Comparison of ENCODE assay signal across 13 cellular contexts in the genomic region with DNA sequence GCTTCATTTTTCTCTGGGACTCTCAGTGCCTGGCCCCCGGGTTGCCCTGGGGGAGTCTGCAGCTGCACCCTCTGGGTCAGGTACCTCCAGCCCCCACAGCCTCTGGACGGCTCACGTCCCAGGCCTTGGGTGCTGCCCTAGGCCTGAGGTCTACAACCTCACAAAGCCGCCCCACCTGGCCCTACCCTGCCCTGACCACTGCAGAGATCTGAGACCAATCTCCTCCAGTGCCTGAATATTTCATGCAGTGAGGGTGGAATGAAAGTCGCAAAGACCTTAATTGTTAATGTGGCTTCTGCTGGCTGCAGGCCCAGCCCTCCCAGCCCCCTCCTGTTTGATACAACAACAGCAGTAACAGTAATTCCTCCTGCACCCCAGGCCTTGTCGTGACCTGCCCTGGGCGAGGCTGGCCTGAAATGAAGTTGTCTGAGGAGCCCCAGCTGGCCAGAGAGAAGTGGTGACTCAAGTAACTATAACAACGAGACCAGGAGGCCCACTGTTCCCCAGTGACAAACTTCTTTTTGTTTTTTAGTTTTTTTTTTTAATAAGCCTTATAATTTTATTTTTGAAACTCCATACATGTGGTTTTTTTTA. TPM values are rescaled to one million over a fixed set of nuclear protein-coding genes. Genes with fewer than 3 reads are reported as not detected.
A peak's percentile ranks its signal among the peaks of the same experiment; 100 is the strongest.
DNase-seq lines count a peak whose midpoint lies in the region; ATAC-seq and TF ChIP-seq lines count a peak whose summit lies in the region.
"Had no signal": no experiment of that assay in that cellular context is flagged by ENCODE, and none has a peak within 500 bp of the region (broad histone marks: within the 10 kb centered on the region; RNA-seq: fewer than 3 reads in every experiment).

No MANE protein-coding gene starts in this region.

- H3F3A ChIP-seq in GM23248 (ENCODE audit: insufficient read depth), result no peaks in the 10 kb centered on the region
- peaks cover under 1% of the 10 kb centered on the region for H3F3A ChIP-seq in neural progenitor cell (ENCODE audit: low read depth)

- H4K20me1 ChIP-seq in GM23248 (ENCODE audit: insufficient read depth) (no peaks in the 10 kb centered on the region), neural progenitor cell (ENCODE audit: low read depth) (no peaks in the 10 kb centered on the region)

- H3K79me2 ChIP-seq in GM23248 (ENCODE audit: insufficient read depth) (no peaks in the 10 kb centered on the region), neural progenitor cell (ENCODE audit: low read depth) (no peaks in the 10 kb centered on the region)

- H3K9me3 Mint-ChIP-seq in neural progenitor cell, result no peaks in the 10 kb centered on the region
- H3K9me3 Mint-ChIP-seq: activated B cell treated with CpG ODN at 0.5 μM for 24 hours; activated naive CD8-positive, alpha-beta T cell treated with anti-CD3 and anti-CD28 coated beads for 36 hours; stimulated activated naive CD8-positive, alpha-beta T cell treated with anti-CD3 and anti-CD28 coated beads, Interleukin-15, amount 100 ng/mL, for 72 hours had no signal

- DNase-seq in GM23248, result peak; percentile 80
- peak; percentile 62 for DNase-seq in NCI-H1694 treated with DMSO at 0.1 percent for 48 hours (lab: John Stamatoyannopoulos, UW)
- no peak for DNase-seq in neural progenitor cell (ENCODE audit: low spot score)
- DNase-seq in GM19238 (ENCODE audit: insufficient read length, low spot score), result no peak
- no peak for DNase-seq in activated naive CD4-positive, alpha-beta T cell treated with anti-CD3 and anti-CD28 coated beads, Interleukin-2, amount 50 U/mL, for 16 hours
- DNase-seq: activated B cell treated with CpG ODN at 0.5 μM for 24 hours; activated CD8-positive, alpha-beta memory T cell treated with anti-CD3 and anti-CD28 coated beads, Interleukin-2, amount 50 U/mL, for 4 hours; activated naive CD8-positive, alpha-beta T cell treated with anti-CD3 and anti-CD28 coated beads for 36 hours; NCI-H187 treated with DMSO at 0.1 percent for 48 hours; stimulated activated naive CD8-positive, alpha-beta T cell treated with anti-CD3 and anti-CD28 coated beads, Interleukin-15, amount 100 ng/mL, for 72 hours had no signal

- H3K27ac Mint-ChIP-seq in neural progenitor cell, result peak overlapping the region; percentile 94
- H3K27ac Mint-ChIP-seq: activated B cell treated with CpG ODN at 0.5 μM for 24 hours; activated naive CD8-positive, alpha-beta T cell treated with anti-CD3 and anti-CD28 coated beads for 36 hours had no signal

- no peaks in the 10 kb centered on the region for H3K9me2 ChIP-seq in GM23248 (ENCODE audit: insufficient read depth)

- peaks cover 10% of the 10 kb centered on the region; the same call in 1 of the 2 replicates for H3K4me1 ChIP-seq in GM23248 (ENCODE audit: insufficient read depth)
- peaks cover 6 to 8% of the 10 kb centered on the region in 2 donors for H3K4me1 ChIP-seq in esophagus (ENCODE audit: control insufficient read depth in 2 of 2, insufficient read depth in 2 of 2, low read length in 1 of 2)
- peaks cover 12% of the 10 kb centered on the region for H3K4me1 ChIP-seq in neural progenitor cell

- no peak overlapping the region for H3K27ac ChIP-seq in GM23248
- H3K27ac ChIP-seq in esophagus (ENCODE audit: low read depth in 2 of 2, low read length in 1 of 2), result peak overlapping the region; percentile 94 to 98
- H3K27ac ChIP-seq in neural progenitor cell, result no peak overlapping the region
- H3K27ac ChIP-seq: C4-2B had no signal

- H2AFZ ChIP-seq in GM23248 (no peak overlapping the region), neural progenitor cell (replicated peaks) (no peak overlapping the region)

- H3K36me3 Mint-ChIP-seq in neural progenitor cell, result no peaks in the 10 kb centered on the region
- H3K36me3 Mint-ChIP-seq: activated naive CD8-positive, alpha-beta T cell treated with anti-CD3 and anti-CD28 coated beads for 36 hours had no signal

- H3K4me3 Mint-ChIP-seq in neural progenitor cell, result no peak overlapping the region
- H3K4me3 Mint-ChIP-seq: activated B cell treated with CpG ODN at 0.5 μM for 24 hours; activated naive CD8-positive, alpha-beta T cell treated with anti-CD3 and anti-CD28 coated beads for 36 hours; stimulated activated naive CD8-positive, alpha-beta T cell treated with anti-CD3 and anti-CD28 coated beads, Interleukin-15, amount 100 ng/mL, for 72 hours had no signal

- no peaks in the 10 kb centered on the region for H3K27me3 Mint-ChIP-seq in neural progenitor cell (ENCODE audit: insufficient read depth, low read depth)

- H3K27me3 ChIP-seq in GM23248 (replicated peaks; ENCODE audit: insufficient read depth) (no peaks in the 10 kb centered on the region), esophagus (ENCODE audit: control insufficient read depth in 1 of 2, insufficient read depth in 2 of 2, low read length in 2 of 2) (no peaks in the 10 kb centered on the region), neural progenitor cell (no peaks in the 10 kb centered on the region)

- ATAC-seq in HG03457 (IDR thresholded peaks at IDR 0.05; ENCODE audit: unreplicated experiment), result no peak

- H3K9me3 ChIP-seq in GM23248 (ENCODE audit: low read depth) (no peaks in the 10 kb centered on the region), esophagus (ENCODE audit: control insufficient read depth in 2 of 2, insufficient read depth in 1 of 2, low read depth in 1 of 2, low read length in 1 of 2) (no peaks in the 10 kb centered on the region), neural progenitor cell (ENCODE audit: low read depth) (no peaks in the 10 kb centered on the region)

- peaks cover 35% of the 10 kb centered on the region for H3K4me1 Mint-ChIP-seq in neural progenitor cell
- H3K4me1 Mint-ChIP-seq: activated B cell treated with CpG ODN at 0.5 μM for 24 hours had no signal

- H3K36me3 ChIP-seq in GM23248 (ENCODE audit: low read depth), result no peaks in the 10 kb centered on the region
- no peaks in the 10 kb centered on the region for H3K36me3 ChIP-seq in esophagus (ENCODE audit: control insufficient read depth in 2 of 2, insufficient read depth in 2 of 2, low read length in 1 of 2)
- no peaks in the 10 kb centered on the region for H3K36me3 ChIP-seq in neural progenitor cell

- 67 to 68% methylated on average over 7 to 8 of the region's 8 CpGs for WGBS in GM23248 (ENCODE audit: low coverage in 1 of 2, low lambda C conversion rate in 2 of 2, missing lambda C conversion rate in 2 of 2), 2 experiments
- 47 to 65% methylated on average over 8 of the region's 8 CpGs for WGBS in esophagus, 2 donors

- H3K4me2 ChIP-seq in GM23248 (ENCODE audit: unreplicated experiment) (peak overlapping the region; percentile 1), neural progenitor cell (no peak overlapping the region)

- in situ Hi-C loops in GM23248 (cut with MboI), result no loop called here

- no peak overlapping the region for H3K4me3 ChIP-seq in GM23248
- H3K4me3 ChIP-seq in esophagus (ENCODE audit: low read depth in 1 of 2, low read length in 2 of 2), result peak overlapping the region in 1 of 2 donors; percentile 0
- no peak overlapping the region for H3K4me3 ChIP-seq in neural progenitor cell

- no peak overlapping the region for H3K9ac ChIP-seq in GM23248
- no peak overlapping the region for H3K9ac ChIP-seq in neural progenitor cell

- no peak for TF ChIP-seq CTCF in neural progenitor cell (IDR thresholded peaks at IDR 0.05)

RNA-seq across cellular contexts. Expression of a gene that starts 8.8 kb away (rescaled TPM):
- total RNA-seq in GM23248 (2014; rRNA removed; shearing (Covaris generic)), result 9.0 and 11.0 TPM in 2 replicates
- polyA plus RNA-seq in GM23248 (2016; fragmentation: Nextera tagmentation; extraction: Ambion mirVana) (0.68 and 1.1 TPM in 2 replicates), esophagus (10 to 100 TPM; 30.1 to 51.0 TPM)
- 19.0 and 41.3 TPM in 2 replicates for total RNA-seq in neural progenitor cell (ENCODE audit: low replicate concordance)

RNA-seq across cellular contexts. Expression of a gene that starts 32.1 kb away (rescaled TPM):
- 11.3 and 19.2 TPM in 2 replicates for total RNA-seq in GM23248 (2014; rRNA removed; shearing (Covaris generic))
- polyA plus RNA-seq in GM23248 (2016; fragmentation: Nextera tagmentation; extraction: Ambion mirVana) (5.8 and 6.5 TPM in 2 replicates), esophagus (under 1 TPM; 0.14 to 0.28 TPM)
- total RNA-seq in neural progenitor cell (ENCODE audit: low replicate concordance), result 0.32 and 1.2 TPM in 2 replicates
- total RNA-seq: activated B cell treated with CpG ODN at 0.5 μM for 24 hours had no signal

Comparison
In these comparisons a context has a peak if more than half of its experiments do, and no peak if none do; other contexts are left out.
1. DNase-seq: peak in GM23248 (single experiment) and NCI-H1694 treated with DMSO at 0.1 percent for 48 hours (single experiment); none in neural progenitor cell (single experiment), GM19238 (single experiment) and activated naive CD4-positive, alpha-beta T cell treated with anti-CD3 and anti-CD28 coated beads, Interleukin-2, amount 50 U/mL, for 16 hours (single experiment).
2. H3K27ac ChIP-seq: peak in esophagus (2 of 2); none in GM23248 (single experiment) and neural progenitor cell (single experiment).